In genomic region chr13:20457670-20458069, GRCh38 we compare ENCODE assay signal across 18 cellular contexts.
"Had no signal": no experiment of that assay in that cellular context is flagged by ENCODE, and none has a peak within 500 bp of the region (broad histone marks: within the 10 kb centered on the region; RNA-seq: fewer than 3 reads in every experiment).

No MANE protein-coding gene starts in this region.

- H3K27ac ChIP-seq: gastrocnemius medialis, pancreas, tibial nerve, uterus, WERI-Rb-1 had no signal

- H3K4me3 ChIP-seq: gastrocnemius medialis, pancreas, tibial nerve, uterus had no signal

- H3K36me3 ChIP-seq: gastrocnemius medialis, pancreas, uterus, WERI-Rb-1 had no signal

- H3K27me3 ChIP-seq: gastrocnemius medialis, pancreas, tibial nerve, uterus had no signal

- H3K9me3 ChIP-seq: gastrocnemius medialis, pancreas had no signal

- DNase-seq: activated CD4-positive, alpha-beta T cell treated with anti-CD3 and anti-CD28 coated beads for 36 hours; activated CD8-positive, alpha-beta T cell treated with anti-CD3 and anti-CD28 coated beads for 36 hours; activated naive CD8-positive, alpha-beta T cell treated with anti-CD3 and anti-CD28 coated beads, Interleukin-2, amount 10 ng/mL, durations not matched to agents 7 days and 5 days; activated T-cell treated with anti-CD3 and anti-CD28 coated beads, Interleukin-2, amount 50 U/mL, for 72 hours; anterior cingulate cortex; cerebellar nuclear complex; effector memory CD4-positive, alpha-beta T cell; gastrocnemius medialis; naive thymus-derived CD8-positive, alpha-beta T cell; pancreas; stimulated activated CD4-positive, alpha-beta T cell treated with anti-CD3 and anti-CD28 coated beads, Interleukin-12 subunit alpha, Interleukin-12 subunit beta, amount 100 ng/mL, for 4 hours; stimulated activated CD4-positive, alpha-beta T cell treated with anti-CD3 and anti-CD28 coated beads, Interleukin-2, amount 100 ng/mL, for 24 hours; SW 1271; T-helper 9 cell; uterus; WERI-Rb-1 had no signal

- H3K4me1 ChIP-seq: gastrocnemius medialis, uterus had no signal

- FAIRE-seq: islet of Langerhans, pancreas had no signal

- ATAC-seq: activated CD4-positive, alpha-beta T cell treated with anti-CD3 and anti-CD28 coated beads for 36 hours; activated CD8-positive, alpha-beta T cell treated with anti-CD3 and anti-CD28 coated beads for 36 hours; activated T-cell treated with anti-CD3 and anti-CD28 coated beads, Interleukin-2, amount 50 U/mL, for 72 hours; gastrocnemius medialis; naive thymus-derived CD8-positive, alpha-beta T cell; pancreas had no signal
